Comparison of ENCODE assay signal across 24 cellular contexts in genomic region chr13:66200555-66200954, GRCh38.
DNase-seq lines count a peak whose midpoint lies in the region; FAIRE-seq and TF ChIP-seq lines count a peak whose summit lies in the region.
"Had no signal": no experiment of that assay in that cellular context is flagged by ENCODE, and none has a peak within 500 bp of the region (broad histone marks: within the 10 kb centered on the region; RNA-seq: fewer than 3 reads in every experiment).

No MANE protein-coding gene starts in this region.

- H3K4me3 ChIP-seq in SK-N-SH (ENCODE audit: low read depth in 2 of 2, low read length in 1 of 2), result no peak overlapping the region
- no peak overlapping the region for H3K4me3 ChIP-seq in fibroblast of mammary gland (ENCODE audit: control insufficient read depth, low read depth, low read length)
- H3K4me3 ChIP-seq: gastroesophageal sphincter, left ventricle myocardium inferior, neural progenitor cell, psoas muscle, spleen had no signal

- no peaks in the 10 kb centered on the region for H3K9me3 ChIP-seq in SK-N-SH
- H3K9me3 ChIP-seq: gastroesophageal sphincter, left ventricle myocardium inferior, psoas muscle, spleen had no signal

- FAIRE-seq in GM18507 (lab: Jason Lieb, UNC), result peak; percentile 29
- FAIRE-seq: endothelial cell of umbilical vein, urothelium cell line had no signal

- H3K27ac ChIP-seq in 22Rv1, result no peak overlapping the region
- H3K27ac ChIP-seq in SK-N-SH (ENCODE audit: low read depth in 2 of 2, low read length in 1 of 2), result no peak overlapping the region
- H3K27ac ChIP-seq: gastroesophageal sphincter, left ventricle myocardium inferior, neural progenitor cell, psoas muscle, spleen had no signal

- CTCF ChIA-PET in SK-N-SH (lab: Yijun Ruan, JAX), result no interaction called here

- POLR2A ChIA-PET in SK-N-SH (lab: Yijun Ruan, JAX), result no interaction called here

- TF ChIP-seq EP300 in SK-N-SH (IDR thresholded peaks at IDR 0.05; ENCODE audit: borderline replicate concordance in 1 of 2, low read depth in 1 of 2, low read length in 1 of 2), result no peak

- no peak overlapping the region for H3K4me2 ChIP-seq in SK-N-SH
- H3K4me2 ChIP-seq: neural progenitor cell had no signal

- no peak overlapping the region for H3K27ac Mint-ChIP-seq in endothelial cell (ENCODE audit: unreplicated experiment)
- H3K27ac Mint-ChIP-seq: activated T-helper 2 cell treated with anti-CD3 and anti-CD28 coated beads, Interferon-gamma antibody, Interleukin-2, Interleukin-4, amounts not matched to agents 10 μg/mL and 5 μg/mL and 100 μg/mL, durations not matched to agents 14 hours and 24 hours and 36 hours; CD8-positive, alpha-beta memory T cell; dendritic cell treated with granulocyte-macrophage colony-stimulating factor and Interleukin-4, amounts not matched to agents 40 ng/mL and 50 ng/mL, for 4 days; neural progenitor cell had no signal

- H3K79me2 ChIP-seq in SK-N-SH (ENCODE audit: insufficient read depth), result no peaks in the 10 kb centered on the region

- H3K4me3 Mint-ChIP-seq in endothelial cell (ENCODE audit: unreplicated experiment), result no peak overlapping the region
- H3K4me3 Mint-ChIP-seq: CD8-positive, alpha-beta memory T cell; dendritic cell treated with granulocyte-macrophage colony-stimulating factor and Interleukin-4, amounts not matched to agents 40 ng/mL and 50 ng/mL, for 4 days; neural progenitor cell had no signal

- H4K20me1 ChIP-seq in SK-N-SH (ENCODE audit: insufficient read depth), result no peaks in the 10 kb centered on the region

- no peaks in the 10 kb centered on the region for H3K27me3 ChIP-seq in SK-N-SH (ENCODE audit: insufficient read depth)
- H3K27me3 ChIP-seq: gastroesophageal sphincter, neural progenitor cell, spleen had no signal

- no peaks in the 10 kb centered on the region for H3K9me2 ChIP-seq in SK-N-SH

- H3F3A ChIP-seq in SK-N-SH (replicated peaks; ENCODE audit: insufficient read depth), result no peaks in the 10 kb centered on the region

- H3K9me3 Mint-ChIP-seq in endothelial cell (ENCODE audit: unreplicated experiment), result no peaks in the 10 kb centered on the region

- TF ChIP-seq CTCF in 22Rv1 (IDR thresholded peaks at IDR 0.05) (0 out of 2 replicates have a peak, but pooled peaks have one; percentile 9), SK-N-SH (IDR thresholded peaks at IDR 0.05) (no peak), fibroblast of mammary gland (conservative IDR thresholded peaks at IDR 0.05; ENCODE audit: control insufficient read depth, insufficient read depth, low read depth, low read length) (peak; percentile 1), endothelial cell (IDR thresholded peaks at IDR 0.05; ENCODE audit: unreplicated experiment) (no peak)

- peaks cover 0 to 2% of the 10 kb centered on the region in 2 experiments for H3K36me3 ChIP-seq in SK-N-SH (replicated peaks in 1 of 2; ENCODE audit: control insufficient read depth in 1 of 2, insufficient read depth in 2 of 2, low read length in 1 of 2)
- H3K36me3 ChIP-seq: gastroesophageal sphincter, left ventricle myocardium inferior, neural progenitor cell, spleen had no signal

- H3K4me1 ChIP-seq in SK-N-SH (ENCODE audit: control insufficient read depth in 1 of 2, insufficient read depth in 2 of 2, low read depth in 1 of 2, low read length in 1 of 2), result no peaks in the 10 kb centered on the region
- H3K4me1 ChIP-seq: gastroesophageal sphincter, left ventricle myocardium inferior, neural progenitor cell, psoas muscle, spleen had no signal

- H3K9ac ChIP-seq in SK-N-SH, result no peak overlapping the region
- H3K9ac ChIP-seq: neural progenitor cell had no signal

- no peak overlapping the region for H2AFZ ChIP-seq in SK-N-SH (ENCODE audit: low read depth)
- H2AFZ ChIP-seq: neural progenitor cell had no signal

- no peaks in the 10 kb centered on the region for H3K36me3 Mint-ChIP-seq in endothelial cell (ENCODE audit: low read depth, unreplicated experiment)
- H3K36me3 Mint-ChIP-seq: neural progenitor cell had no signal

- no peaks in the 10 kb centered on the region for H3K27me3 Mint-ChIP-seq in endothelial cell (ENCODE audit: unreplicated experiment)
- H3K27me3 Mint-ChIP-seq: CD8-positive, alpha-beta memory T cell; dendritic cell treated with granulocyte-macrophage colony-stimulating factor and Interleukin-4, amounts not matched to agents 40 ng/mL and 50 ng/mL, for 4 days had no signal

- H3K4me1 Mint-ChIP-seq in endothelial cell (ENCODE audit: unreplicated experiment), result no peaks in the 10 kb centered on the region
- H3K4me1 Mint-ChIP-seq: CD8-positive, alpha-beta memory T cell; neural progenitor cell had no signal

- DNase-seq in GM18507 (ENCODE audit: extremely low spot score, insufficient read length, low read depth) (no peak), SK-N-SH (no peak), fibroblast of mammary gland (ENCODE audit: low read depth) (peak; percentile 10), endothelial cell (ENCODE audit: low spot score) (no peak), iPS-NIHi7 (ENCODE audit: extremely low spot score) (no peak), NCI-H345 treated with DMSO at 0.1 percent for 48 hours (lab: John Stamatoyannopoulos, UW; ENCODE audit: unreplicated experiment) (no peak), globus pallidus (ENCODE audit: low spot score) (no peak)
- DNase-seq: activated CD4-positive, alpha-beta T cell treated with anti-CD3 and anti-CD28 coated beads for 48 hours; CD8-positive, alpha-beta memory T cell; KG1; left ventricle myocardium inferior; midbrain; MV-4-11; NCI-H2081; NCI-H748 treated with DMSO at 0.1 percent for 48 hours; psoas muscle; spleen had no signal

- peak; percentile 40 for TF ChIP-seq RAD21 in SK-N-SH (IDR thresholded peaks at IDR 0.05; ENCODE audit: low read length)

TF ChIP-seq in SK-N-SH, 30 proteins besides CTCF, POLR2A, EP300 and RAD21:
- no peak for TF ChIP-seq RCOR1 (IDR thresholded peaks at IDR 0.05; ENCODE audit: low read length)
- TF ChIP-seq, protein P1, sequence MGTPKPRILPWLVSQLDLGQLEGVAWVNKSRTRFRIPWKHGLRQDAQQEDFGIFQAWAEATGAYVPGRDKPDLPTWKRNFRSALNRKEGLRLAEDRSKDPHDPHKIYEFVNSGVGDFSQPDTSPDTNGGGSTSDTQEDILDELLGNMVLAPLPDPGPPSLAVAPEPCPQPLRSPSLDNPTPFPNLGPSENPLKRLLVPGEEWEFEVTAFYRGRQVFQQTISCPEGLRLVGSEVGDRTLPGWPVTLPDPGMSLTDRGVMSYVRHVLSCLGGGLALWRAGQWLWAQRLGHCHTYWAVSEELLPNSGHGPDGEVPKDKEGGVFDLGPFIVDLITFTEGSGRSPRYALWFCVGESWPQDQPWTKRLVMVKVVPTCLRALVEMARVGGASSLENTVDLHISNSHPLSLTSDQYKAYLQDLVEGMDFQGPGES (IDR thresholded peaks at IDR 0.05; ENCODE audit: low read depth, low read length), result no peak
- no peak for TF ChIP-seq GATA2 (CRISPR knock-in tag; IDR thresholded peaks at IDR 0.05)
- no peak for TF ChIP-seq MEF2A (IDR thresholded peaks at IDR 0.05; ENCODE audit: borderline replicate concordance, low read depth)
- TF ChIP-seq SMC3 (IDR thresholded peaks at IDR 0.05; ENCODE audit: low read depth, low read length), result peak; percentile 30; the same call in 1 of the 2 replicates
- no peak for TF ChIP-seq FOXJ3 (CRISPR knock-in tag; IDR thresholded peaks at IDR 0.05)
- no peak for TF ChIP-seq FOSL2 (IDR thresholded peaks at IDR 0.05; ENCODE audit: borderline replicate concordance, low read depth)

Comparison
In these comparisons a context has a peak if more than half of its experiments do, and no peak if none do; other contexts are left out.
1. CTCF ChIP-seq: peak in 22Rv1 (single experiment) and fibroblast of mammary gland (single experiment); none in SK-N-SH (single experiment) and endothelial cell (single experiment).